1 cellular context compared by ENCODE assay signal in the genomic region with DNA sequence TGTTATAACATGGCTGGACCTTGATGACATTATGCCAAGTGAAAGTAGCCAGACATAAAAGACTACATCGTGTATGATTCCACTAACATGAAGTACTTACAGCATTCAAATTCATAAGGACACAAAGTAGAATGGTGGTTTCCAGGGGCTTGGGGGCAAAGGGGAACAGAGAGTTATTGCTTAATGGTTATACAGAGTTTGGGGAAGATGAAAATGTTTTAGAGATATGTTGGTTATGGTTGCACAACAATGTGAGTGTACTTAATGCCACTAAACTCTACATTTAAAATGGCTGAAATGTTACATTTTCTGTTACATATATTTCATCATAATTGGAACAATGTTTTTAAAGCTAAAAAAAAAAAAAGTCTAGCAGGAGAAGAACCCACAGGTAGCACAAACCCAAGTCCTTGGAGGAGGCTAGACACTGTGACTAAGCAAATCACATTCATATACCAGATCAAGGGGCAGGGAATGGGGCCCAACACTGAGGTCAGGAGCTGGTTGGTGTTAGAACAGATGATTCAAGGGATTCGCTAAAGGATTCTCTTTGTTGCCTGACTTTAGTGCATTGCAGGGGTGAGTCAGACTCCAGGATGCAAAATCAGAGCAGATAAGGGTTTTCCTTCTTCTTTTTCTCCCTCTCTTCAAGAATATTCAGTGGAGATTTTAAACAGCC.
TF ChIP-seq lines count a peak whose summit lies in the region.

No MANE protein-coding gene starts in this region.

TF ChIP-seq in SK-N-SH, 30 proteins besides CTCF, POLR2A, EP300 and RAD21 (continued from another document):
- TF ChIP-seq JUND (IDR thresholded peaks at IDR 0.05): no peak
- no peak for TF ChIP-seq FOSL2 (IDR thresholded peaks at IDR 0.05; ENCODE audit: borderline replicate concordance, low read depth)
- no peak for TF ChIP-seq GATA2 (CRISPR knock-in tag; IDR thresholded peaks at IDR 0.05)
- no peak for TF ChIP-seq CHD2 (IDR thresholded peaks at IDR 0.05; ENCODE audit: low read length, partially characterized antibody)
- TF ChIP-seq, protein P1, sequence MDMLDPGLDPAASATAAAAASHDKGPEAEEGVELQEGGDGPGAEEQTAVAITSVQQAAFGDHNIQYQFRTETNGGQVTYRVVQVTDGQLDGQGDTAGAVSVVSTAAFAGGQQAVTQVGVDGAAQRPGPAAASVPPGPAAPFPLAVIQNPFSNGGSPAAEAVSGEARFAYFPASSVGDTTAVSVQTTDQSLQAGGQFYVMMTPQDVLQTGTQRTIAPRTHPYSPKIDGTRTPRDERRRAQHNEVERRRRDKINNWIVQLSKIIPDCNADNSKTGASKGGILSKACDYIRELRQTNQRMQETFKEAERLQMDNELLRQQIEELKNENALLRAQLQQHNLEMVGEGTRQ (IDR thresholded peaks at IDR 0.05; ENCODE audit: borderline replicate concordance, low read depth, low read length): no peak
- no peak for TF ChIP-seq RXRA (IDR thresholded peaks at IDR 0.05; ENCODE audit: borderline replicate concordance, low read depth)
- no peak for TF ChIP-seq RCOR1 (IDR thresholded peaks at IDR 0.05; ENCODE audit: low read length)
- no peak for TF ChIP-seq YY1 (IDR thresholded peaks at IDR 0.05; ENCODE audit: low read depth)
- TF ChIP-seq MEF2A (IDR thresholded peaks at IDR 0.05; ENCODE audit: borderline replicate concordance, low read depth): no peak
- no peak for TF ChIP-seq RFX5 (IDR thresholded peaks at IDR 0.05; ENCODE audit: low read length)
- TF ChIP-seq NRF1 (IDR thresholded peaks at IDR 0.05; ENCODE audit: low read depth, low read length): no peak
- TF ChIP-seq, protein P2, sequence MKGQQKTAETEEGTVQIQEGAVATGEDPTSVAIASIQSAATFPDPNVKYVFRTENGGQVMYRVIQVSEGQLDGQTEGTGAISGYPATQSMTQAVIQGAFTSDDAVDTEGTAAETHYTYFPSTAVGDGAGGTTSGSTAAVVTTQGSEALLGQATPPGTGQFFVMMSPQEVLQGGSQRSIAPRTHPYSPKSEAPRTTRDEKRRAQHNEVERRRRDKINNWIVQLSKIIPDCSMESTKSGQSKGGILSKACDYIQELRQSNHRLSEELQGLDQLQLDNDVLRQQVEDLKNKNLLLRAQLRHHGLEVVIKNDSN (IDR thresholded peaks at IDR 0.05; ENCODE audit: borderline replicate concordance, low read depth): no peak
- TF ChIP-seq TAF1 (IDR thresholded peaks at IDR 0.05; ENCODE audit: borderline replicate concordance, low read depth, low read length): no peak
- TF ChIP-seq POLR2AphosphoS5 (IDR thresholded peaks at IDR 0.05; ENCODE audit: low read depth, low read length): no peak
- TF ChIP-seq, protein P3, sequence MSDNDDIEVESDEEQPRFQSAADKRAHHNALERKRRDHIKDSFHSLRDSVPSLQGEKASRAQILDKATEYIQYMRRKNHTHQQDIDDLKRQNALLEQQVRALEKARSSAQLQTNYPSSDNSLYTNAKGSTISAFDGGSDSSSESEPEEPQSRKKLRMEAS (IDR thresholded peaks at IDR 0.05; ENCODE audit: low read depth): no peak
